13 cellular contexts compared by ENCODE assay signal in the genomic region with DNA sequence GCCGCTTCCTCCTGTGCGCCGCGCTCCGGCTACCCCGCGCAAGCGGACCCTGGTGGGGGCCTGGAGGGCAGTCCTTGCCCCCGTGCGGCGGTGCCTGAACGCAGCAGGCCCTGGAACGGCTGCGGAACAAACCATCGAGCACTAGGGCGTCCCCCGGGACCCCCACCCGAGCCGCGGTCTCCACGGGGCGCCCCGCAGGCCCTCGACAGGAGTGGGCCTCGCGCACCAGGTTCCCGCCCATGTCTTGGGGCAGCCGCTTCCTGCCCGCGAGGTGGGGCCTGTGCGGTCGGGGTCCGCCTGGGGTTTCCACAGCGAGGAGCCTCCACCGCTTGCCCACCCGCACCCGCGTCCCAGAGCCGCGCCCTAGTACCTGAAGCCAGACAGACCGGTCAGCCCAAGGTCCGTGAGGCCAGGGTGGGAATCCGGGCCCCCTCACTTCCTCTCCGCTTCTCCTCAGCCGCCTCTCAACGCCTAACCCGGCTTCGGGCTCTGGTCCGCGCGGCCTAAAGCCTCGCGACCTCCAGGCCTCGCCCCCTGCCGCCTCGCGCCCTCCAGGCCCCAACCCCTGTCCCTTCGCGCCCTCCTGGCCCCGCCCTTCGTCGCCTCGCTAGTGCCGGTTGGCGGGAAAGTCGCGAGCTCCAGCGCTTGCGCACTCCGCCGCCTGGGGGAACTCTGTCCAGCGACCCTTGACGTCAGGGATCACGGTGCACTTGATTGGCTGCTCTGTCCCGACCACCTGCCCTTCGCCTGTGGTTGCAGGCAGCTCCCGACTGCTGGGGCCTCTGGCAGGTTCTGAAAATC. TPM values are rescaled to one million over a fixed set of nuclear protein-coding genes. Genes with fewer than 3 reads are reported as not detected.
DNase-seq lines count a peak whose midpoint lies in the region; ATAC-seq and TF ChIP-seq lines count a peak whose summit lies in the region.
"Had no signal": no experiment of that assay in that cellular context is flagged by ENCODE, and none has a peak within 500 bp of the region (broad histone marks: within the 10 kb centered on the region; RNA-seq: fewer than 3 reads in every experiment).

No MANE protein-coding gene starts in this region.

- TF ChIP-seq CTCF in choroid plexus epithelial cell (conservative IDR thresholded peaks at IDR 0.05; ENCODE audit: low read depth, low read length) = no peak

- ATAC-seq in HG02840 (IDR thresholded peaks at IDR 0.05; ENCODE audit: low FRiP score, unreplicated experiment) = no peak

- DNase-seq in CD1c-positive myeloid dendritic cell (ENCODE audit: extremely low spot score) (peak; percentile 35), NCI-H82 treated with DMSO at 0.1 percent for 48 hours (lab: John Stamatoyannopoulos, UW; ENCODE audit: unreplicated experiment) (peak; percentile 33), choroid plexus epithelial cell (ENCODE audit: low read depth) (peak; percentile 57), myocyte (ENCODE audit: low read depth) (peak; percentile 16), middle frontal gyrus (ENCODE audit: extremely low spot score, low spot score) (no peak), occipital lobe (lab: John Stamatoyannopoulos, UW) (no peak), NCI-H748 treated with DMSO at 0.1 percent for 48 hours (lab: John Stamatoyannopoulos, UW) (no peak)
- DNase-seq: NCI-H1436 treated with DMSO at 0.1 percent for 48 hours, SIG-M5 had no signal

- H3K4me3 ChIP-seq in choroid plexus epithelial cell (ENCODE audit: low read depth, low read length) = no peak overlapping the region

RNA-seq across cellular contexts. Expression of gene GBX1, which starts 7.0 kb away (rescaled TPM):
- total RNA-seq in myocyte (not detected in 2 replicates), occipital lobe (not detected)
- polyA plus RNA-seq in myocyte (2012) = not detected
- total RNA-seq: CD4-positive, alpha-beta memory T cell; pulmonary artery endothelial cell had no signal
- polyA plus RNA-seq: CD4-positive, alpha-beta memory T cell; keratinocyte had no signal

RNA-seq across cellular contexts. Expression of gene ASB10, which starts 12.6 kb away (rescaled TPM):
- total RNA-seq in myocyte (0.99 TPM in 1 of 2 replicates, not detected in the other), occipital lobe (not detected)
- not detected for polyA plus RNA-seq in myocyte (2012)
- total RNA-seq: CD4-positive, alpha-beta memory T cell; pulmonary artery endothelial cell had no signal
- polyA plus RNA-seq: CD4-positive, alpha-beta memory T cell; keratinocyte had no signal

RNA-seq across cellular contexts. Expression of gene H2BK1, which starts 35.8 kb away (rescaled TPM):
- total RNA-seq in myocyte (not detected in 2 replicates), occipital lobe (not detected)
- polyA plus RNA-seq in myocyte (2012) = not detected
- total RNA-seq: pulmonary artery endothelial cell had no signal
- polyA plus RNA-seq: CD4-positive, alpha-beta memory T cell; keratinocyte had no signal

RNA-seq across cellular contexts. Expression of gene ABCF2, which starts 52.6 kb away (rescaled TPM):
- total RNA-seq in myocyte (102 and 105 TPM in 2 replicates), occipital lobe (29.5 TPM)
- polyA plus RNA-seq in myocyte (2012) = 56.1 TPM

RNA-seq across cellular contexts. Expression of gene CHPF2, which starts 57.8 kb away (rescaled TPM):
- total RNA-seq in myocyte (136 and 142 TPM in 2 replicates), occipital lobe (19.0 TPM)
- polyA plus RNA-seq in myocyte (2012) = 96.0 TPM

Comparison
In these comparisons a context has a peak if more than half of its experiments do, and no peak if none do; other contexts are left out.
1. DNase-seq: peak in CD1c-positive myeloid dendritic cell (single experiment), NCI-H82 treated with DMSO at 0.1 percent for 48 hours (single experiment), choroid plexus epithelial cell (single experiment) and myocyte (single experiment); none in middle frontal gyrus (single experiment), occipital lobe (single experiment) and NCI-H748 treated with DMSO at 0.1 percent for 48 hours (single experiment).